ENCODE assay signal across 8 cellular contexts in the genomic region with DNA sequence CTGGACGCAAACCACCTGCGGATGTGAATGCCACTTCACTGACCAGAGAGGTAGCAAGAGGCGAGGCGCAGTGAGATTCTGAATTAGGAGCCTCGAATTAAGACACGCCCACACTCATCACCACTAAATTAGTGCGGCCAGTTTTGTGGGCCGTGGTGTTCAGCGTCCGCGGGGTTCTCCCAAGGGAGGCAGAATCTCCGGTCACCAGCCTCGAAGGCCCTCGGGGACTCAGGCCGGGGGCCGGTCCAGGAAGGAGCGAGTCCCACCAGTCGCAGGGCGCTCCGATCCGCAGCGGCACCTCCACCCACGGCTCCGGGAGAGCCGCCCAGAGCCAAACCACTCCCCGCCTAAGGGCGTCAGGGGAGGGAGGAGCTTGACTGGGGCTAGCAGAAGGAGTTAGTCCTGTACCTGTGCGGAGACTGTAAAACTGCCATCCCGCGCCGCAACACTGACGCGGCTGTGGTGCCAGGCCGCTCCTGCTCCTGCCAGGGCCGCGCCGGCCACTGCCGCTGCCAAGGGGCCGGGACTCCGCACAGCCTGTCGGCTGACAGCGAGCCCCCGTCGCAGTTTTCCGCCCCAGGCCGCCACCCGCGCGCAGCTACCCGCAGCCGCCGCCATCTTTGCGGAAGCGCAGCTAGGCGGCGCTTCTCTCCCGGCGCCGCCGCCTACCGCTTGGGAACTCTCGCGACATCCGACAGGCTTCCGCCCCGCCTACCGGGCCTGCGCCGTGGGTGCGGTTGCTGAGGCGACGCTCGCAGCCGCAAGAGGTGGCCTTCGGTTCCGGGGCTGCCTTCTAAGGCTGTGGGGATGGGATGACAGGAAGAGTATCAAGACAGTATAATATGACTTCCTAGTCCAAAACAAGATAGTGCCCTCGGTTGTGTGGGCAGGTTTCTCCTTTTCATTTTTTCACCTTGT. TPM values are rescaled to one million over a fixed set of nuclear protein-coding genes. Genes with fewer than 3 reads are reported as not detected.
DNase-seq lines count a peak whose midpoint lies in the region; TF ChIP-seq lines count a peak whose summit lies in the region.

A gene with protein sequence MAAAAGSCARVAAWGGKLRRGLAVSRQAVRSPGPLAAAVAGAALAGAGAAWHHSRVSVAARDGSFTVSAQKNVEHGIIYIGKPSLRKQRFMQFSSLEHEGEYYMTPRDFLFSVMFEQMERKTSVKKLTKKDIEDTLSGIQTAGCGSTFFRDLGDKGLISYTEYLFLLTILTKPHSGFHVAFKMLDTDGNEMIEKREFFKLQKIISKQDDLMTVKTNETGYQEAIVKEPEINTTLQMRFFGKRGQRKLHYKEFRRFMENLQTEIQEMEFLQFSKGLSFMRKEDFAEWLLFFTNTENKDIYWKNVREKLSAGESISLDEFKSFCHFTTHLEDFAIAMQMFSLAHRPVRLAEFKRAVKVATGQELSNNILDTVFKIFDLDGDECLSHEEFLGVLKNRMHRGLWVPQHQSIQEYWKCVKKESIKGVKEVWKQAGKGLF (minus strand): TSS at position 640 of the 918 bp plus-strand sequence. CDS start 22 bp downstream, at position 618.

- peaks cover 0 to 37% (median 26%) of the 10 kb centered on the region in 4 donors for H3K4me1 ChIP-seq in stomach

- intact Hi-C loops in stomach (cut with DNase I; ENCODE audit: low total_unique reads), result no loop called here

- H2AFZ ChIP-seq in neural cell (ENCODE audit: low read depth, low read length), result peak within 1 kb of the TSS; percentile 92

- DNase-seq in ELR (ENCODE audit: low read depth) (peak; percentile 95), H7 (peak; percentile 95), M059J (ENCODE audit: low read depth) (peak; percentile 90), SIG-M5 (lab: John Stamatoyannopoulos, UW) (peak; percentile 65), activated gamma-delta T cell treated with Interleukin-2 at 50 U/mL for 16 hours (peak; percentile 94), fibroblast of villous mesenchyme (ENCODE audit: low read depth) (peak; percentile 94), stomach (peak; percentile 95)

- H3K4me3 ChIP-seq in H7 (ENCODE audit: insufficient read depth, low read depth, low read length) (peak within 1 kb of the TSS; percentile 90), fibroblast of villous mesenchyme (ENCODE audit: low read depth, low read length) (peak within 1 kb of the TSS; percentile 72), neural cell (ENCODE audit: low read length) (peak within 1 kb of the TSS; percentile 71), stomach (peak within 1 kb of the TSS; percentile 65 to 89 (median 70))

- H3K27ac ChIP-seq in neural cell (ENCODE audit: low read length) (peak within 1 kb of the TSS; percentile 93), stomach (peak within 1 kb of the TSS; percentile 95 to 100 (median 99))

- H3K27me3 ChIP-seq in H7 (ENCODE audit: control insufficient read depth, insufficient read depth, low read length), result peaks cover 1% of the 10 kb centered on the region; the same call in 1 of the 2 replicates
- H3K27me3 ChIP-seq in neural cell (ENCODE audit: insufficient read depth, low read depth, low read length), result no peaks in the 10 kb centered on the region
- H3K27me3 ChIP-seq in stomach, result peaks cover 0 to 16% (median 0%) of the 10 kb centered on the region in 3 donors

- WGBS in stomach, 5 donors, result 0 to 1% (median 0%) methylated on average over 19 to 77 of the region's 77 CpGs

- TF ChIP-seq RAD21 in neural cell (conservative IDR thresholded peaks at IDR 0.05), result peak; percentile 51

- peak within 1 kb of the TSS; percentile 93 for H3K9ac ChIP-seq in neural cell (ENCODE audit: low read length)

- H3K79me2 ChIP-seq in neural cell (replicated peaks; ENCODE audit: insufficient read depth, low read length), result peaks cover 28% of the 10 kb centered on the region

- TF ChIP-seq CTCF in fibroblast of villous mesenchyme (IDR thresholded peaks at IDR 0.05; ENCODE audit: insufficient read depth, low read depth, low read length) (no peak), neural cell (IDR thresholded peaks at IDR 0.05; ENCODE audit: poor library complexity, severe bottlenecking) (peak; percentile 58), stomach (IDR thresholded peaks at IDR 0.05) (peak in 2 of 7 experiments; percentile 14 to 50)

- no peaks in the 10 kb centered on the region for H4K20me1 ChIP-seq in neural cell (ENCODE audit: insufficient read depth)

- TF ChIP-seq EP300 in neural cell (conservative IDR thresholded peaks at IDR 0.05; ENCODE audit: poor library complexity, severe bottlenecking) (peak; percentile 78), stomach (IDR thresholded peaks at IDR 0.05) (no peak)

- no peaks in the 10 kb centered on the region for H3K9me3 ChIP-seq in neural cell (ENCODE audit: low read length)
- no peaks in the 10 kb centered on the region for H3K9me3 ChIP-seq in stomach

- peak in 2 of 4 donors; percentile 60 to 91 for TF ChIP-seq POLR2A in stomach (IDR thresholded peaks at IDR 0.05)

- no peaks in the 10 kb centered on the region for H3K9me2 ChIP-seq in neural cell (ENCODE audit: insufficient read depth, low read length)

- peak within 1 kb of the TSS; percentile 91 for H3K4me2 ChIP-seq in neural cell (ENCODE audit: low read length)

- no peaks in the 10 kb centered on the region for H3K36me3 ChIP-seq in H7 (replicated peaks; ENCODE audit: control insufficient read depth, insufficient read depth, low read length)
- H3K36me3 ChIP-seq in neural cell (ENCODE audit: insufficient read depth, low read length), result no peaks in the 10 kb centered on the region
- H3K36me3 ChIP-seq in stomach, result peaks cover 0 to 12% (median 2%) of the 10 kb centered on the region in 4 donors

- no peaks in the 10 kb centered on the region for H3F3A ChIP-seq in neural cell (ENCODE audit: insufficient read depth, low read length, poor library complexity, severe bottlenecking)

TF ChIP-seq in neural cell, 6 proteins besides CTCF, POLR2A, EP300 and RAD21:
- TF ChIP-seq POLR2AphosphoS5 (IDR thresholded peaks at IDR 0.05), result peak; percentile 96
- TF ChIP-seq EZH2 (IDR thresholded peaks at IDR 0.05; ENCODE audit: borderline replicate concordance, insufficient read depth, low read length, poor library complexity, severe bottlenecking), result no peak
- TF ChIP-seq MXI1 (conservative IDR thresholded peaks at IDR 0.05; ENCODE audit: poor library complexity, severe bottlenecking), result peak; percentile 89
- TF ChIP-seq TAF1 (IDR thresholded peaks at IDR 0.05; ENCODE audit: low read depth), result peak; percentile 98
- TF ChIP-seq, protein P1, sequence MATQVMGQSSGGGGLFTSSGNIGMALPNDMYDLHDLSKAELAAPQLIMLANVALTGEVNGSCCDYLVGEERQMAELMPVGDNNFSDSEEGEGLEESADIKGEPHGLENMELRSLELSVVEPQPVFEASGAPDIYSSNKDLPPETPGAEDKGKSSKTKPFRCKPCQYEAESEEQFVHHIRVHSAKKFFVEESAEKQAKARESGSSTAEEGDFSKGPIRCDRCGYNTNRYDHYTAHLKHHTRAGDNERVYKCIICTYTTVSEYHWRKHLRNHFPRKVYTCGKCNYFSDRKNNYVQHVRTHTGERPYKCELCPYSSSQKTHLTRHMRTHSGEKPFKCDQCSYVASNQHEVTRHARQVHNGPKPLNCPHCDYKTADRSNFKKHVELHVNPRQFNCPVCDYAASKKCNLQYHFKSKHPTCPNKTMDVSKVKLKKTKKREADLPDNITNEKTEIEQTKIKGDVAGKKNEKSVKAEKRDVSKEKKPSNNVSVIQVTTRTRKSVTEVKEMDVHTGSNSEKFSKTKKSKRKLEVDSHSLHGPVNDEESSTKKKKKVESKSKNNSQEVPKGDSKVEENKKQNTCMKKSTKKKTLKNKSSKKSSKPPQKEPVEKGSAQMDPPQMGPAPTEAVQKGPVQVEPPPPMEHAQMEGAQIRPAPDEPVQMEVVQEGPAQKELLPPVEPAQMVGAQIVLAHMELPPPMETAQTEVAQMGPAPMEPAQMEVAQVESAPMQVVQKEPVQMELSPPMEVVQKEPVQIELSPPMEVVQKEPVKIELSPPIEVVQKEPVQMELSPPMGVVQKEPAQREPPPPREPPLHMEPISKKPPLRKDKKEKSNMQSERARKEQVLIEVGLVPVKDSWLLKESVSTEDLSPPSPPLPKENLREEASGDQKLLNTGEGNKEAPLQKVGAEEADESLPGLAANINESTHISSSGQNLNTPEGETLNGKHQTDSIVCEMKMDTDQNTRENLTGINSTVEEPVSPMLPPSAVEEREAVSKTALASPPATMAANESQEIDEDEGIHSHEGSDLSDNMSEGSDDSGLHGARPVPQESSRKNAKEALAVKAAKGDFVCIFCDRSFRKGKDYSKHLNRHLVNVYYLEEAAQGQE (IDR thresholded peaks at IDR 0.05; ENCODE audit: borderline replicate concordance), result peak; percentile 96
- peak; percentile 54 for TF ChIP-seq SMC3 (conservative IDR thresholded peaks at IDR 0.05; ENCODE audit: poor library complexity)
TF ChIP-seq in neural cell: peak in this region for 5.

RNA-seq across cellular contexts. Expression of the gene that starts here (rescaled TPM):
- 56.1 and 69.7 TPM in 2 replicates for total RNA-seq in H7 (2014; rRNA removed; shearing (Covaris generic))
- 85.6 and 170 TPM in 2 replicates for total RNA-seq in M059J (2014; rRNA removed; shearing (Covaris generic))
- total RNA-seq in fibroblast of villous mesenchyme, result 42.8 and 56.6 TPM in 2 replicates
- 223 TPM in 2 replicates for polyA plus RNA-seq in neural cell
- polyA minus RNA-seq in neural cell, result 179 and 195 TPM in 2 replicates
- 100 to 1,000 TPM in 2 of 5 donors, 10 to 100 TPM in 3; 20.9 to 110 (median 62.1) TPM for total RNA-seq in stomach
- polyA plus RNA-seq in stomach, result 10 to 100 TPM; 28.3 to 46.4 (median 30.1) TPM

Comparison
In these comparisons a context has a peak if more than half of its experiments do, and no peak if none do; other contexts are left out.
1. Peak in every context shown above with its lines: DNase-seq, H3K4me3 ChIP-seq and H3K27ac ChIP-seq.